Comparison of ENCODE assay signal across 21 cellular contexts in genomic region chr5:175921066-175921730, GRCh38. TPM values are rescaled to one million over a fixed set of nuclear protein-coding genes. Genes with fewer than 3 reads are reported as not detected.
DNase-seq lines count a peak whose midpoint lies in the region; ATAC-seq, FAIRE-seq and TF ChIP-seq lines count a peak whose summit lies in the region.
"Had no signal": no experiment of that assay in that cellular context is flagged by ENCODE, and none has a peak within 500 bp of the region (broad histone marks: within the 10 kb centered on the region; RNA-seq: fewer than 3 reads in every experiment).

No MANE protein-coding gene starts in this region.

- no peak overlapping the region for H4K91ac ChIP-seq in neuronal stem cell (ENCODE audit: low read depth, low read length, poor library complexity)

- H2BK5ac ChIP-seq in neuronal stem cell (ENCODE audit: low read length) = no peak overlapping the region

- H3K27me3 ChIP-seq in AG04450 (ENCODE audit: control insufficient read depth, insufficient read depth, low read length) (no peaks in the 10 kb centered on the region), astrocyte (ENCODE audit: insufficient read depth, low read length) (no peaks in the 10 kb centered on the region), neuronal stem cell (ENCODE audit: control insufficient read depth in 3 of 3, insufficient read depth in 3 of 3, low read depth in 1 of 3, low read length in 3 of 3) (no peaks in the 10 kb centered on the region)
- H3K27me3 ChIP-seq: BLaER1 treated with 17β-estradiol and CSF1 and Interleukin-3, amounts not matched to agents 10 nM and 100 nM had no signal

- H3K23ac ChIP-seq in neuronal stem cell (ENCODE audit: low read depth, low read length, poor library complexity) = no peak overlapping the region

- peaks cover 23% of the 10 kb centered on the region for H3K4me1 ChIP-seq in astrocyte (ENCODE audit: insufficient read depth, low read length)
- peaks cover 0 to 1% of the 10 kb centered on the region in 2 donors for H3K4me1 ChIP-seq in neuronal stem cell (ENCODE audit: control insufficient read depth in 2 of 2, insufficient read depth in 1 of 2, low read depth in 1 of 2, low read length in 2 of 2)

- H3K27ac ChIP-seq in AG04450 (ENCODE audit: low read depth, low read length) = peak overlapping the region; percentile 91
- H3K27ac ChIP-seq in astrocyte (ENCODE audit: low read depth, low read length) = no peak overlapping the region
- no peak overlapping the region for H3K27ac ChIP-seq in neuronal stem cell (replicated peaks; ENCODE audit: low read length)
- H3K27ac ChIP-seq: BLaER1 treated with 17β-estradiol and CSF1 and Interleukin-3, amounts not matched to agents 10 nM and 100 nM had no signal

- H4K8ac ChIP-seq in neuronal stem cell (ENCODE audit: low read depth, low read length) = no peak overlapping the region

- H3K4me1 Mint-ChIP-seq in astrocyte (ENCODE audit: low read depth, unreplicated experiment) = peaks cover 26% of the 10 kb centered on the region
- H3K4me1 Mint-ChIP-seq in stimulated activated memory B cell treated with anti-CD40 and anti-IgM and Interleukin-4, amounts not matched to agents 10 μg/mL and 1 μg/mL and 100 μg/mL, for 72 hours = no peaks in the 10 kb centered on the region
- H3K4me1 Mint-ChIP-seq: GM23338 had no signal

- peak; percentile 47 for FAIRE-seq in astrocyte (lab: Jason Lieb, UNC)
- FAIRE-seq: A549, GM12892, GM18507 had no signal

- H3K9me3 Mint-ChIP-seq in astrocyte (ENCODE audit: unreplicated experiment) = no peaks in the 10 kb centered on the region
- no peaks in the 10 kb centered on the region for H3K9me3 Mint-ChIP-seq in stimulated activated memory B cell treated with anti-CD40 and anti-IgM and Interleukin-4, amounts not matched to agents 10 μg/mL and 1 μg/mL and 100 μg/mL, for 72 hours
- H3K9me3 Mint-ChIP-seq: CD8-positive, alpha-beta memory T cell; GM23338 had no signal

- no peak overlapping the region for H3K4ac ChIP-seq in neuronal stem cell (ENCODE audit: low read length)

- no peak for TF ChIP-seq CTCF in AG04450 (IDR thresholded peaks at IDR 0.05; ENCODE audit: low read depth, low read length)
- TF ChIP-seq CTCF in astrocyte (IDR thresholded peaks at IDR 0.05; ENCODE audit: insufficient read depth, low read depth, low read length) = no peak

- H3K9me3 ChIP-seq in AG04450 (ENCODE audit: control insufficient read depth, insufficient read depth, low read length) (no peaks in the 10 kb centered on the region), astrocyte (ENCODE audit: insufficient read depth, low read depth, low read length) (no peaks in the 10 kb centered on the region), neuronal stem cell (replicated peaks in 1 of 2; ENCODE audit: control insufficient read depth in 2 of 2, insufficient read depth in 1 of 2, low read depth in 1 of 2, low read length in 2 of 2) (peaks cover 0 to 3% of the 10 kb centered on the region in 2 donors)
- H3K9me3 ChIP-seq: A549; BLaER1 treated with 17β-estradiol and CSF1 and Interleukin-3, amounts not matched to agents 10 nM and 100 nM had no signal

- H3K79me2 ChIP-seq in astrocyte (ENCODE audit: insufficient read depth, low read length) = no peaks in the 10 kb centered on the region

- WGBS in neuronal stem cell (ENCODE audit: extremely low coverage in 2 of 2, insufficient read length in 2 of 2, insufficient replicate concordance in 1 of 2), 2 donors = no CpG with 5 or more reads among the region's 9 CpGs

- H2AK5ac ChIP-seq in neuronal stem cell (ENCODE audit: low read depth, low read length) = no peak overlapping the region

- H3K27me3 Mint-ChIP-seq in astrocyte (ENCODE audit: low read depth, unreplicated experiment) = no peaks in the 10 kb centered on the region
- no peaks in the 10 kb centered on the region for H3K27me3 Mint-ChIP-seq in stimulated activated memory B cell treated with anti-CD40 and anti-IgM and Interleukin-4, amounts not matched to agents 10 μg/mL and 1 μg/mL and 100 μg/mL, for 72 hours
- H3K27me3 Mint-ChIP-seq: CD8-positive, alpha-beta memory T cell had no signal

- CTCF ChIA-PET in AG04450 (lab: Charles Lee) (interaction anchor here (1.0 to 2.1 kb wide), 3 partner anchors 191 to 526 kb away, joined by 3 to 9 read pairs (median 9); no protein-coding TSS in a partner anchor), HEK293T (lab: Yijun Ruan, JAX) (no interaction called here)

- H3K79me1 ChIP-seq in neuronal stem cell (ENCODE audit: low read depth, low read length) = no peaks in the 10 kb centered on the region

- H3K27ac Mint-ChIP-seq in astrocyte (ENCODE audit: unreplicated experiment) = peak overlapping the region; percentile 49
- H3K27ac Mint-ChIP-seq in stimulated activated memory B cell treated with anti-CD40 and anti-IgM and Interleukin-4, amounts not matched to agents 10 μg/mL and 1 μg/mL and 100 μg/mL, for 72 hours = no peak overlapping the region
- H3K27ac Mint-ChIP-seq: GM23338 had no signal

- no peak overlapping the region for H2BK15ac ChIP-seq in neuronal stem cell (ENCODE audit: low read length)

- H2BK12ac ChIP-seq in neuronal stem cell (ENCODE audit: low read length) = no peak overlapping the region

- H3K14ac ChIP-seq in neuronal stem cell (ENCODE audit: low read length) = no peak overlapping the region

- H3K4me3 ChIP-seq in AG04450 (ENCODE audit: low read depth, low read length) (no peak overlapping the region), astrocyte (ENCODE audit: insufficient read depth, low read depth, low read length) (no peak overlapping the region), neuronal stem cell (ENCODE audit: low read length in 2 of 2) (no peak overlapping the region)
- H3K4me3 ChIP-seq: A549; BLaER1 treated with 17β-estradiol and CSF1 and Interleukin-3, amounts not matched to agents 10 nM and 100 nM; GM23338 had no signal

- H4K20me1 ChIP-seq in astrocyte (ENCODE audit: insufficient read depth, low read length) = no peaks in the 10 kb centered on the region

- no peak overlapping the region for H3K4me3 Mint-ChIP-seq in astrocyte (ENCODE audit: unreplicated experiment)
- H3K4me3 Mint-ChIP-seq in stimulated activated memory B cell treated with anti-CD40 and anti-IgM and Interleukin-4, amounts not matched to agents 10 μg/mL and 1 μg/mL and 100 μg/mL, for 72 hours = no peak overlapping the region
- H3K4me3 Mint-ChIP-seq: CD8-positive, alpha-beta memory T cell; GM23338 had no signal

- no peak for ATAC-seq in stimulated activated memory B cell treated with anti-CD40 and anti-IgM and Interleukin-4, amounts not matched to agents 10 μg/mL and 1 μg/mL and 100 μg/mL, for 72 hours
- ATAC-seq: GM23338 had no signal

- H3K9ac ChIP-seq in astrocyte (ENCODE audit: low read length) (no peak overlapping the region), neuronal stem cell (ENCODE audit: low read depth, low read length, poor library complexity) (no peak overlapping the region)
- H3K9ac ChIP-seq: BLaER1 treated with 17β-estradiol and CSF1 and Interleukin-3, amounts not matched to agents 10 nM and 100 nM had no signal

- H3K36me3 ChIP-seq in astrocyte (ENCODE audit: insufficient read depth, low read length) = no peaks in the 10 kb centered on the region
- H3K36me3 ChIP-seq in neuronal stem cell (replicated peaks in 1 of 2; ENCODE audit: control insufficient read depth in 2 of 2, insufficient read depth in 2 of 2, low read length in 2 of 2) = no peaks in the 10 kb centered on the region

- H3K36me3 Mint-ChIP-seq in astrocyte (ENCODE audit: low read depth, unreplicated experiment) = peaks cover 2% of the 10 kb centered on the region
- peaks cover 57% of the 10 kb centered on the region for H3K36me3 Mint-ChIP-seq in stimulated activated memory B cell treated with anti-CD40 and anti-IgM and Interleukin-4, amounts not matched to agents 10 μg/mL and 1 μg/mL and 100 μg/mL, for 72 hours

- POLR2A ChIA-PET in AG04450 (lab: Yijun Ruan, JAX) (no interaction called here), HEK293T (lab: Yijun Ruan, JAX) (no interaction called here)

- DNase-seq in AG04450 (ENCODE audit: low read depth, low spot score) (no peak), HEK293T (ENCODE audit: extremely low spot score) (peak; percentile 7), astrocyte (ENCODE audit: low read depth) (no peak), iPS-NIHi7 (ENCODE audit: extremely low spot score) (peak; percentile 8), neuronal stem cell (ENCODE audit: low spot score) (no peak), dermis blood vessel endothelial cell (no peak)
- DNase-seq: CD8-positive, alpha-beta memory T cell; DMS79; KBM-7; NCI-H1105; NCI-H2107; NCI-H2227 treated with DMSO at 0.1 percent for 48 hours; NCI-H510A treated with DMSO at 0.1 percent for 48 hours; RPMI8226; SHP77 treated with DMSO at 0.1 percent for 48 hours had no signal

- peak overlapping the region; percentile 73 for H3K4me2 ChIP-seq in astrocyte (ENCODE audit: low read length)
- H3K4me2 ChIP-seq in neuronal stem cell (ENCODE audit: insufficient read depth, low read length, poor library complexity, severe bottlenecking) = no peak overlapping the region
- H3K4me2 ChIP-seq: BLaER1 treated with 17β-estradiol and CSF1 and Interleukin-3, amounts not matched to agents 10 nM and 100 nM; GM23338 had no signal

- H3K18ac ChIP-seq in neuronal stem cell (ENCODE audit: low read length) = no peak overlapping the region

- no peak overlapping the region for H2BK120ac ChIP-seq in neuronal stem cell (ENCODE audit: low read depth, low read length)

- H2AFZ ChIP-seq in astrocyte (ENCODE audit: low read depth, low read length) = no peak overlapping the region
- H2AFZ ChIP-seq in neuronal stem cell (ENCODE audit: low read length) = no peak overlapping the region
- H2AFZ ChIP-seq: GM23338 had no signal

TF ChIP-seq in HEK293T, 16 proteins besides CTCF, POLR2A, EP300 and RAD21:
- TF ChIP-seq HDGF (IDR thresholded peaks at IDR 0.05; ENCODE audit: borderline replicate concordance) (no peak), FOXM1 (IDR thresholded peaks at IDR 0.05; ENCODE audit: borderline replicate concordance) (no peak), SP1 (IDR thresholded peaks at IDR 0.05) (no peak), L3MBTL2 (conservative IDR thresholded peaks at IDR 0.05) (no peak)

RNA-seq across cellular contexts. Expression of gene THOC3, which starts 46.9 kb away (rescaled TPM):
- 43.9 and 46.6 TPM in 2 replicates for polyA plus RNA-seq in AG04450 (2011; rRNA removed)
- polyA minus RNA-seq in AG04450 (2011; rRNA and poly(A)+ RNA removed) = 25.8 and 27.1 TPM in 2 replicates
- 55.0 and 55.1 TPM in 2 replicates for total RNA-seq in astrocyte
- 42.9 TPM for polyA plus RNA-seq in neuronal stem cell (2013, experiment 1 of 2)
- 43.1 TPM for polyA plus RNA-seq in neuronal stem cell (2013, experiment 2 of 2)
- total RNA-seq in dermis blood vessel endothelial cell = 41.5 and 55.6 TPM in 2 replicates

RNA-seq across cellular contexts. Expression of gene CPLX2, which starts 49.8 kb away (rescaled TPM):
- polyA plus RNA-seq in AG04450 (2011; rRNA removed) = 0.02 and 0.50 TPM in 2 replicates
- 0.09 and 0.14 TPM in 2 replicates for polyA minus RNA-seq in AG04450 (2011; rRNA and poly(A)+ RNA removed)
- total RNA-seq in astrocyte (0.05 TPM in 1 of 2 replicates, not detected in the other), dermis blood vessel endothelial cell (not detected in 2 replicates)
- polyA plus RNA-seq in neuronal stem cell (2013, experiment 1 of 2) = 0.10 TPM
- polyA plus RNA-seq in neuronal stem cell (2013, experiment 2 of 2) = 0.07 TPM
- total RNA-seq: CD8-positive, alpha-beta memory T cell had no signal
- polyA plus RNA-seq: CD8-positive, alpha-beta memory T cell had no signal

Comparison
In these comparisons a context has a peak if more than half of its experiments do, and no peak if none do; other contexts are left out.
1. DNase-seq: peak in HEK293T (single experiment) and iPS-NIHi7 (single experiment); none in AG04450 (single experiment), astrocyte (single experiment), neuronal stem cell (single experiment) and dermis blood vessel endothelial cell (single experiment).